Comparison of ENCODE assay signal across 24 cellular contexts in genomic region chr3:17336291-17336690, GRCh38.
DNase-seq lines count a peak whose midpoint lies in the region; ATAC-seq, FAIRE-seq and TF ChIP-seq lines count a peak whose summit lies in the region.
"Had no signal": no experiment of that assay in that cellular context is flagged by ENCODE, and none has a peak within 500 bp of the region (broad histone marks: within the 10 kb centered on the region; RNA-seq: fewer than 3 reads in every experiment).

No MANE protein-coding gene starts in this region.

- intact Hi-C loops in HepG2 (cut with micrococcal nuclease; ENCODE audit: unreplicated experiment) (no loop called here), left ventricle myocardium superior (cut with micrococcal nuclease) (no loop called here)

- no TSS peak for BruUV-seq in HepG2 (replicated peaks; lab: Mats Ljungman, UMichigan)

- H3K4me3 ChIP-seq in liver (ENCODE audit: low read depth in 1 of 3, low read length in 3 of 3) (no peak overlapping the region), HepG2 (replicated peaks in 1 of 3; ENCODE audit: insufficient read depth in 1 of 3, low read depth in 2 of 3, low read length in 3 of 3) (no peak overlapping the region), gastroesophageal sphincter (no peak overlapping the region)
- H3K4me3 ChIP-seq: MG63, PC-9, sigmoid colon had no signal

- DNase-seq in HepG2 (ENCODE audit: low spot score) (no peak), cerebellar cortex (ENCODE audit: low spot score) (peak; percentile 78), left ventricle myocardium superior (no peak), RPMI8226 (no peak), NCI-H1436 treated with DMSO at 0.1 percent for 48 hours (lab: John Stamatoyannopoulos, UW) (no peak)
- DNase-seq: activated CD4-positive, alpha-beta T cell treated with anti-CD3 and anti-CD28 coated beads for 36 hours; activated naive CD4-positive, alpha-beta T cell treated with Interleukin-2 at 50 U/mL for 16 hours; activated T-cell treated with anti-CD3 and anti-CD28 coated beads, Interleukin-2, amount 50 U/mL, for 4 hours; erythroblast; glutamatergic neuron; HCEC 1CT; left colon; MG63; NCI-H1694; nephron progenitor cell; PC-9; posterior cingulate gyrus; sigmoid colon; T-cell had no signal

- H4K20me1 ChIP-seq in HepG2 (ENCODE audit: insufficient read depth, low read length): no peaks in the 10 kb centered on the region

- no peak for TF ChIP-seq RAD21 in liver (IDR thresholded peaks at IDR 0.05)
- no peak for TF ChIP-seq RAD21 in HepG2 (CRISPR knock-in tag; IDR thresholded peaks at IDR 0.05)

- TF ChIP-seq EP300 in HepG2 (IDR thresholded peaks at IDR 0.05; ENCODE audit: low read depth in 2 of 2, low read length in 2 of 2): no peak
- TF ChIP-seq EP300 in HepG2 (CRISPR knock-in tag; IDR thresholded peaks at IDR 0.05; ENCODE audit: borderline replicate concordance): no peak
- TF ChIP-seq EP300 in gastroesophageal sphincter (IDR thresholded peaks at IDR 0.05): no peak

- TF ChIP-seq CTCF in liver (IDR thresholded peaks at IDR 0.05; ENCODE audit: low read depth, low read length, missing input control): no peak
- no peak for TF ChIP-seq CTCF in HepG2 (CRISPR knock-in tag; IDR thresholded peaks at IDR 0.05)
- TF ChIP-seq CTCF in gastroesophageal sphincter (IDR thresholded peaks at IDR 0.05): no peak

- H3K4me1 ChIP-seq in liver (ENCODE audit: control insufficient read depth in 4 of 4, insufficient read depth in 4 of 4, low read length in 3 of 4) (no peaks in the 10 kb centered on the region), HepG2 (ENCODE audit: insufficient read depth, low read length) (no peaks in the 10 kb centered on the region), gastroesophageal sphincter (peaks cover 0 to 14% (median 0%) of the 10 kb centered on the region in 3 donors)

- 57% methylated on average over 3 of the region's 3 CpGs for WGBS in liver
- 99% methylated on average over 3 of the region's 3 CpGs for WGBS in HepG2 (ENCODE audit: low lambda C conversion rate)
- 3 to 15% methylated on average over 3 of the region's 3 CpGs for WGBS in gastroesophageal sphincter (ENCODE audit: low coverage in 1 of 2), 2 donors

- H2AFZ ChIP-seq in HepG2 (ENCODE audit: low read length): no peak overlapping the region
- H2AFZ ChIP-seq: PC-9 had no signal

- H3K36me3 ChIP-seq in liver (ENCODE audit: control insufficient read depth in 4 of 4, insufficient read depth in 3 of 4, low read depth in 1 of 4, low read length in 3 of 4): no peaks in the 10 kb centered on the region
- H3K36me3 ChIP-seq in HepG2 (replicated peaks in 1 of 2; ENCODE audit: control insufficient read depth in 1 of 2, insufficient read depth in 2 of 2, low read length in 2 of 2): no peaks in the 10 kb centered on the region; a peak in 1 of 5 replicates
- H3K36me3 ChIP-seq in gastroesophageal sphincter: peaks cover 0 to 9% of the 10 kb centered on the region in 2 donors
- H3K36me3 ChIP-seq: MG63, sigmoid colon had no signal

- in situ Hi-C loops in HepG2 (cut with HindIII; ENCODE audit: extremely low pct_ligation_motif_present, low pct_unique_long_range_greater_than_20kb): no loop called here

- no peak overlapping the region for H3K27ac ChIP-seq in liver (ENCODE audit: low read depth in 1 of 2, low read length in 2 of 2)
- H3K27ac ChIP-seq in HepG2 (ENCODE audit: extremely low read length, insufficient read depth, low read length): no peak overlapping the region
- H3K27ac ChIP-seq in gastroesophageal sphincter: no peak overlapping the region
- H3K27ac ChIP-seq: PC-9, sigmoid colon had no signal

- POLR2A ChIA-PET in HepG2 (lab: Yijun Ruan, JAX): no interaction called here

- no peak overlapping the region for H3K4me2 ChIP-seq in HepG2 (ENCODE audit: low read depth, low read length)
- H3K4me2 ChIP-seq: PC-9 had no signal

- no peak overlapping the region for H3K9ac ChIP-seq in liver (ENCODE audit: low read depth in 1 of 2, low read length in 2 of 2)
- no peak overlapping the region for H3K9ac ChIP-seq in HepG2 (ENCODE audit: insufficient read depth, low read depth, low read length)

- no peak for ATAC-seq in HepG2
- peak; percentile 51 for ATAC-seq in left ventricle myocardium superior
- no peak for ATAC-seq in GM21786 (IDR thresholded peaks at IDR 0.05; ENCODE audit: unreplicated experiment)
- ATAC-seq in gastroesophageal sphincter: no peak
- ATAC-seq: activated CD4-positive, alpha-beta T cell treated with anti-CD3 and anti-CD28 coated beads for 36 hours; activated T-cell treated with anti-CD3 and anti-CD28 coated beads, Interleukin-2, amount 50 U/mL, for 4 hours; left colon; T-cell had no signal

- H3K79me2 ChIP-seq in HepG2 (ENCODE audit: insufficient read depth, low read length): no peaks in the 10 kb centered on the region

- CTCF ChIA-PET in HepG2 (lab: Yijun Ruan, JAX; ENCODE audit: low intra/inter-chr PET ratio, low total read pairs): no interaction called here

- no peaks in the 10 kb centered on the region for H3K27me3 ChIP-seq in liver (ENCODE audit: control insufficient read depth in 4 of 4, insufficient read depth in 4 of 4, low read length in 3 of 4)
- no peaks in the 10 kb centered on the region for H3K27me3 ChIP-seq in HepG2 (ENCODE audit: control insufficient read depth in 1 of 2, insufficient read depth in 2 of 2, low read length in 2 of 2)
- no peaks in the 10 kb centered on the region for H3K27me3 ChIP-seq in gastroesophageal sphincter
- H3K27me3 ChIP-seq: MG63, sigmoid colon had no signal

- TF ChIP-seq POLR2A in HepG2 (IDR thresholded peaks at IDR 0.05; ENCODE audit: insufficient read depth in 1 of 2, low read depth in 2 of 2, low read length in 2 of 2) (no peak), gastroesophageal sphincter (IDR thresholded peaks at IDR 0.05) (no peak)

- no peak for FAIRE-seq in HepG2 (lab: Jason Lieb, UNC)
- FAIRE-seq: G401.6, urothelium cell line had no signal

- no peaks in the 10 kb centered on the region for H3K9me3 ChIP-seq in liver (ENCODE audit: control insufficient read depth in 4 of 4, low read length in 3 of 4)
- no peaks in the 10 kb centered on the region for H3K9me3 ChIP-seq in HepG2 (ENCODE audit: low read length)
- no peaks in the 10 kb centered on the region for H3K9me3 ChIP-seq in gastroesophageal sphincter
- H3K9me3 ChIP-seq: MG63, sigmoid colon had no signal

TF ChIP-seq in liver, 16 proteins besides CTCF, POLR2A, EP300 and RAD21:
- TF ChIP-seq GABPA (IDR thresholded peaks at IDR 0.05 in 1 of 2, conservative IDR thresholded peaks at IDR 0.05 in 1 of 2) (no peak), NR2F2 (IDR thresholded peaks at IDR 0.05) (peak; percentile 31)

TF ChIP-seq in HepG2, 621 proteins besides CTCF, POLR2A, EP300 and RAD21:
- TF ChIP-seq GABPA (IDR thresholded peaks at IDR 0.05; ENCODE audit: low read depth, low read length) (no peak), GABPA (CRISPR knock-in tag; IDR thresholded peaks at IDR 0.05; ENCODE audit: low read depth) (no peak), ZNF841 (CRISPR knock-in tag; IDR thresholded peaks at IDR 0.05; ENCODE audit: borderline replicate concordance) (no peak), PAWR (CRISPR knock-in tag; IDR thresholded peaks at IDR 0.05; ENCODE audit: borderline replicate concordance) (no peak), ELF4 (CRISPR knock-in tag; IDR thresholded peaks at IDR 0.05; ENCODE audit: borderline replicate concordance) (no peak), MYC (CRISPR knock-in tag; IDR thresholded peaks at IDR 0.05; ENCODE audit: borderline replicate concordance) (no peak), CENPBD1 (CRISPR knock-in tag; IDR thresholded peaks at IDR 0.05; ENCODE audit: borderline replicate concordance, low read depth) (no peak), ATF5 (CRISPR knock-in tag; IDR thresholded peaks at IDR 0.05; ENCODE audit: low read depth) (no peak), TBL1XR1 (IDR thresholded peaks at IDR 0.05; ENCODE audit: borderline replicate concordance, low read length, partially characterized antibody) (no peak)
TF ChIP-seq in HepG2: peak in this region for 0.
